8 cellular contexts compared by ENCODE assay signal in genomic region chr19:55654833-55655647, GRCh38. TPM values are rescaled to one million over a fixed set of nuclear protein-coding genes. Genes with fewer than 3 reads are reported as not detected.
A peak's percentile ranks its signal among the peaks of the same experiment; 100 is the strongest.
DNase-seq lines count a peak whose midpoint lies in the region; ATAC-seq, FAIRE-seq and TF ChIP-seq lines count a peak whose summit lies in the region.

Gene U2AF2, plus strand, starts transcription at chr19:55655035. Its CDS starts 70 bp downstream, at chr19:55655105.

- H3K27me3 Mint-ChIP-seq in CD8-positive, alpha-beta T cell (ENCODE audit: low read depth) = no peaks in the 10 kb centered on the region

- no peak for FAIRE-seq in H1 (lab: Jason Lieb, UNC)

- 0 out of 2 replicates have a peak within 1 kb of the TSS, but pooled peaks have one; percentile 13 for H2BK20ac ChIP-seq in H1 (ENCODE audit: low read length)

- H3K9ac ChIP-seq in H1 (replicated peaks in 1 of 4; ENCODE audit: extremely low read depth in 1 of 4, low read depth in 3 of 4, low read length in 3 of 4) (peak within 1 kb of the TSS; percentile 98 to 100 (median 99)), mesendoderm (ENCODE audit: low read length) (peak within 1 kb of the TSS; percentile 99)

- CTCF ChIA-PET in CD8-positive, alpha-beta T cell (lab: Charles Lee) = interaction anchor here (0.7 to 1.6 kb wide), 13 partner anchors 9 to 400 kb away, joined by 3 to 13 read pairs (median 3); partner anchors contain the start of gene FIZ1
- CTCF ChIA-PET in H1 (lab: Charles Lee; ENCODE audit: partially characterized antibody) = interaction anchor here (0.6 to 1.0 kb wide), 16 partner anchors 13 to 653 kb away, joined by 3 to 10 read pairs (median 3); no protein-coding TSS in a partner anchor

- TF ChIP-seq POLR2A in H1 (IDR thresholded peaks at IDR 0.05; ENCODE audit: control extremely low read depth in 1 of 2, low read depth in 2 of 2, low read length in 2 of 2) = peak; percentile 66 to 89

- H2BK15ac ChIP-seq in H1 (ENCODE audit: low read length) (peak within 1 kb of the TSS; percentile 10; the same call in 1 of the 2 replicates), mesendoderm (replicated peaks; ENCODE audit: low read depth) (no peak within 1 kb of the TSS)

- H4K91ac ChIP-seq in H1 (replicated peaks; ENCODE audit: insufficient read length, low read length) = peak within 1 kb of the TSS; percentile 98

- H3K18ac ChIP-seq in H1 (ENCODE audit: extremely low read depth, low read length) (peak within 1 kb of the TSS; percentile 100), mesendoderm (ENCODE audit: low read length) (peak within 1 kb of the TSS; percentile 96)

- peaks cover 5% of the 10 kb centered on the region; the same call in 1 of the 2 replicates for H3K79me1 ChIP-seq in H1 (ENCODE audit: low read depth, low read length)
- H3K79me1 ChIP-seq in mesendoderm (ENCODE audit: low read length) = no peaks in the 10 kb centered on the region

- H3K4me2 ChIP-seq in H1 (ENCODE audit: insufficient read depth in 1 of 2, low read depth in 2 of 2, low read length in 2 of 2) (peak within 1 kb of the TSS; percentile 81 to 94), mesendoderm (ENCODE audit: low read length) (peak within 1 kb of the TSS; percentile 85)

- no peaks in the 10 kb centered on the region for H3K9me3 Mint-ChIP-seq in CD8-positive, alpha-beta T cell

- peak within 1 kb of the TSS; percentile 95 for H3K4me3 Mint-ChIP-seq in CD8-positive, alpha-beta T cell

- H2BK120ac ChIP-seq in H1 (replicated peaks; ENCODE audit: low read depth, low read length) (peak within 1 kb of the TSS; percentile 11), mesendoderm (ENCODE audit: low read depth, low read length) (peak within 1 kb of the TSS; percentile 84)

- H2BK12ac ChIP-seq in H1 (ENCODE audit: low read depth, low read length) = peak within 1 kb of the TSS; percentile 98

- peak within 1 kb of the TSS; percentile 99 for H4K8ac ChIP-seq in H1 (ENCODE audit: extremely low read depth, insufficient read depth, low read length)
- peak within 1 kb of the TSS; percentile 56 for H4K8ac ChIP-seq in mesendoderm (ENCODE audit: low read depth, low read length)

- no peak for TF ChIP-seq RAD21 in H1 (IDR thresholded peaks at IDR 0.05 in 1 of 2, conservative IDR thresholded peaks at IDR 0.05 in 1 of 2; ENCODE audit: low read depth in 2 of 2, low read length in 2 of 2)

- H3K4me1 Mint-ChIP-seq in CD8-positive, alpha-beta T cell (ENCODE audit: low read depth) = peaks cover 42% of the 10 kb centered on the region

- intact Hi-C loops in CD8-positive, alpha-beta T cell (cut with DNase I, micrococcal nuclease) = loop anchor here (1.0 to 10.0 kb wide), 14 partner anchors 20 to 1466 kb away; partner anchors contain the start of genes EPN1 (in 2 of the 2), FIZ1 (in 2 of the 2), ZNF784 (in 2 of the 2) and ZNF787 (in 2 of the 2)

- ATAC-seq in CD8-positive, alpha-beta T cell = peak; percentile 50
- ATAC-seq in GM19452 (IDR thresholded peaks at IDR 0.05; ENCODE audit: unreplicated experiment) (peak; percentile 45), HG03575 (IDR thresholded peaks at IDR 0.05; ENCODE audit: extremely low read depth, insufficient number of reproducible peaks, low FRiP score, unreplicated experiment) (peak; percentile 9)

- peak within 1 kb of the TSS; percentile 36 for H3K4ac ChIP-seq in H1 (replicated peaks; ENCODE audit: insufficient read length, low read depth, low read length)
- H3K4ac ChIP-seq in mesendoderm (ENCODE audit: low read depth, low read length) = peak within 1 kb of the TSS; percentile 98

- H3K36me3 ChIP-seq in CD8-positive, alpha-beta T cell (ENCODE audit: insufficient read depth, low read length) = peaks cover 11% of the 10 kb centered on the region
- H3K36me3 ChIP-seq in H1 (ENCODE audit: control insufficient read depth in 2 of 4, insufficient read depth in 4 of 4, low read length in 3 of 4) = peaks cover 2 to 8% (median 4%) of the 10 kb centered on the region in 4 experiments; a peak in 3 of 8 replicates
- H3K36me3 ChIP-seq in mesendoderm (ENCODE audit: control insufficient read depth, insufficient read depth, low read length) = no peaks in the 10 kb centered on the region

- peaks cover 26% of the 10 kb centered on the region for H3K36me3 Mint-ChIP-seq in CD8-positive, alpha-beta T cell

- H2AFZ ChIP-seq in H1 (ENCODE audit: low read length) = peak within 1 kb of the TSS; percentile 99

- peak within 1 kb of the TSS; percentile 96 for H4K5ac ChIP-seq in H1 (ENCODE audit: insufficient read length, low read depth, low read length)
- H4K5ac ChIP-seq in mesendoderm (ENCODE audit: low read length) = peak within 1 kb of the TSS; percentile 68

- H3K27ac Mint-ChIP-seq in CD8-positive, alpha-beta T cell = peak within 1 kb of the TSS; percentile 97

- H2BK5ac ChIP-seq in H1 (ENCODE audit: low read depth, low read length) (peak within 1 kb of the TSS; percentile 100), mesendoderm (ENCODE audit: low read length) (peak within 1 kb of the TSS; percentile 98)

- peak within 1 kb of the TSS; percentile 94 for H3K56ac ChIP-seq in H1 (replicated peaks; ENCODE audit: insufficient read length, low read depth, low read length)
- peak within 1 kb of the TSS; percentile 98 for H3K56ac ChIP-seq in mesendoderm (ENCODE audit: low read length)

- peaks cover 41% of the 10 kb centered on the region for H3K4me1 ChIP-seq in CD8-positive, alpha-beta T cell (ENCODE audit: insufficient read depth, low read length)
- H3K4me1 ChIP-seq in H1 (replicated peaks in 1 of 4; ENCODE audit: control insufficient read depth in 3 of 4, insufficient read depth in 4 of 4, low read length in 3 of 4) = peaks cover 3 to 18% (median 10%) of the 10 kb centered on the region in 4 experiments; a peak in 6 of 7 replicates
- peaks cover 4% of the 10 kb centered on the region for H3K4me1 ChIP-seq in mesendoderm (ENCODE audit: control insufficient read depth, low read depth, low read length)

- H3K27me3 ChIP-seq in CD8-positive, alpha-beta T cell (ENCODE audit: insufficient read depth, low read length) = no peaks in the 10 kb centered on the region
- no peaks in the 10 kb centered on the region for H3K27me3 ChIP-seq in H1 (replicated peaks in 1 of 4; ENCODE audit: control insufficient read depth in 3 of 4, extremely low read depth in 1 of 4, insufficient read depth in 3 of 4, low read length in 3 of 4)
- no peaks in the 10 kb centered on the region for H3K27me3 ChIP-seq in mesendoderm (ENCODE audit: insufficient read depth, low read length, poor library complexity)

- H3K4me3 ChIP-seq in CD8-positive, alpha-beta T cell (ENCODE audit: low read depth, low read length) = peak within 1 kb of the TSS; percentile 72
- H3K4me3 ChIP-seq in H1 (ENCODE audit: extremely low read depth in 1 of 4, insufficient read depth in 2 of 4, low read depth in 3 of 4, low read length in 4 of 4) (peak within 1 kb of the TSS; percentile 84 to 93 (median 92)), mesendoderm (ENCODE audit: low read length) (peak within 1 kb of the TSS; percentile 81)

- peaks cover 44 to 47% of the 10 kb centered on the region in 2 experiments for H3K79me2 ChIP-seq in H1 (ENCODE audit: control insufficient read depth in 1 of 2, insufficient read depth in 2 of 2, low read length in 2 of 2)
- H3K79me2 ChIP-seq in mesendoderm (ENCODE audit: control insufficient read depth, insufficient read depth, low read length) = peaks cover 47% of the 10 kb centered on the region

- POLR2A ChIA-PET in CD8-positive, alpha-beta T cell (lab: Charles Lee) = interaction anchor here (0.7 to 3.0 kb wide), 19 partner anchors 11 to 396 kb away, joined by 3 to 34 read pairs (median 5); partner anchors contain the start of genes FIZ1, HSPBP1, KMT5C and NAT14
- POLR2A ChIA-PET in H1 (lab: Charles Lee; ENCODE audit: partially characterized antibody) = interaction anchor here (0.6 to 2.8 kb wide), 19 partner anchors 9 to 514 kb away, joined by 3 to 16 read pairs (median 5); partner anchors contain the start of genes EPN1, FIZ1, TMEM238 and ZNF524

- no peak within 1 kb of the TSS for H3K23ac ChIP-seq in H1 (ENCODE audit: insufficient read length)
- H3K23ac ChIP-seq in mesendoderm (ENCODE audit: low read length) = peak within 1 kb of the TSS; percentile 48

- peaks cover 19 to 20% of the 10 kb centered on the region in 2 experiments for H4K20me1 ChIP-seq in H1 (replicated peaks in 1 of 2; ENCODE audit: control insufficient read depth in 1 of 2, insufficient read depth in 2 of 2, low read length in 2 of 2)

- no peaks in the 10 kb centered on the region for H3K9me3 ChIP-seq in CD8-positive, alpha-beta T cell (ENCODE audit: low read length)
- H3K9me3 ChIP-seq in H1 (ENCODE audit: insufficient read depth in 2 of 2, low read depth in 1 of 2, low read length in 1 of 2) = no peaks in the 10 kb centered on the region

- H2AK5ac ChIP-seq in H1 (ENCODE audit: low read depth, low read length) = peak within 1 kb of the TSS; percentile 96
- no peak within 1 kb of the TSS for H2AK5ac ChIP-seq in mesendoderm (ENCODE audit: low read length)

- peak within 1 kb of the TSS; percentile 62 for H3K14ac ChIP-seq in H1 (ENCODE audit: insufficient read length)

- no peak for TF ChIP-seq EP300 in H1 (IDR thresholded peaks at IDR 0.05; ENCODE audit: borderline replicate concordance in 1 of 2, low read depth in 2 of 2, low read length in 2 of 2)

- DNase-seq in CD8-positive, alpha-beta T cell = peak; percentile 94 to 99 (median 97)
- DNase-seq in NK-92 (lab: John Stamatoyannopoulos, UW; ENCODE audit: unreplicated experiment) (peak; percentile 78), H1 (ENCODE audit: low read depth in 1 of 2, low spot score in 2 of 2) (peak in 1 of 2 experiments; percentile 97), mesendoderm (peak; percentile 92)
- peak; percentile 90 to 93 for DNase-seq in activated CD8-positive, alpha-beta memory T cell treated with anti-CD3 and anti-CD28 coated beads for 4 hours (ENCODE audit: low read depth in 2 of 2)
- peak; percentile 95 for DNase-seq in stimulated activated CD8-positive, alpha-beta memory T cell treated with anti-CD3 and anti-CD28 coated beads, Interleukin-15, amount 100 ng/mL, for 1 hour (ENCODE audit: low read depth)

- peaks cover 13% of the 10 kb centered on the region for H3K23me2 ChIP-seq in H1 (ENCODE audit: low read depth, low read length)

- TF ChIP-seq CTCF in CD8-positive, alpha-beta T cell (IDR thresholded peaks at IDR 0.05) = no peak
- no peak for TF ChIP-seq CTCF in H1 (IDR thresholded peaks at IDR 0.05; ENCODE audit: control extremely low read depth in 1 of 3, insufficient read depth in 1 of 3, low read depth in 1 of 3, low read length in 3 of 3)

- H3K27ac ChIP-seq in CD8-positive, alpha-beta T cell (ENCODE audit: low read depth, low read length) = peak within 1 kb of the TSS; percentile 79
- H3K27ac ChIP-seq in H1 (ENCODE audit: low read depth, low read length) (peak within 1 kb of the TSS; percentile 98), mesendoderm (ENCODE audit: low read depth, low read length) (peak within 1 kb of the TSS; percentile 96)

- 1% methylated on average over 36 of the region's 99 CpGs; no CpG with 5 or more reads in 1 of the 2 experiments for WGBS in H1 (ENCODE audit: extremely low coverage in 1 of 2, insufficient coverage in 1 of 2, insufficient read length in 1 of 2, insufficient replicate concordance in 2 of 2, low coverage in 1 of 2, low lambda C conversion rate in 2 of 2, missing lambda C conversion rate in 1 of 2), 2 experiments
- WGBS in mesendoderm (ENCODE audit: extremely low coverage, insufficient coverage, low lambda C conversion rate) = no CpG with 5 or more reads among the region's 99 CpGs

RNA-seq across cellular contexts. Expression of gene U2AF2, which starts in this region (rescaled TPM):
- 100 to 1,000 TPM; 197 to 201 TPM for total RNA-seq in CD8-positive, alpha-beta T cell
- 252 and 269 TPM in 2 replicates for total RNA-seq in H1 (2021; fragmentation: NEBNext Ultra II Directional; extraction: Animal tissue kit (Norgen Biotek cat#: 25700))
- polyA plus RNA-seq in H1 (2011; rRNA removed) = 162 and 297 TPM in 2 replicates
- 279 TPM for polyA plus RNA-seq in H1 (2011; cell fraction: cytosol; rRNA removed)
- polyA plus RNA-seq in H1 (2011; cell fraction: nucleus; rRNA removed) = 769 TPM
- 233 to 309 TPM (median 276 TPM) in 4 replicates for polyA plus RNA-seq in H1 (2012, experiment 1 of 2)
- polyA plus RNA-seq in H1 (2012, experiment 2 of 2) = 266 TPM
- 137 TPM for polyA plus RNA-seq in H1 (2013, experiment 1 of 2)
- 126 TPM for polyA plus RNA-seq in H1 (2013, experiment 2 of 2)
- polyA minus RNA-seq in H1 (2011; rRNA and poly(A)+ RNA removed) = 135 TPM in 2 replicates
- 185 TPM for polyA minus RNA-seq in H1 (2011; cell fraction: cytosol; rRNA and poly(A)+ RNA removed)
- 146 TPM for polyA minus RNA-seq in H1 (2011; cell fraction: nucleus; rRNA and poly(A)+ RNA removed)
- polyA plus RNA-seq in mesendoderm (2013, experiment 1 of 2) = 204 TPM
- polyA plus RNA-seq in mesendoderm (2013, experiment 2 of 2) = 201 TPM
